8 cellular contexts compared by ENCODE assay signal in genomic region chr9:34500623-34501267, GRCh38. TPM values are rescaled to one million over a fixed set of nuclear protein-coding genes. Genes with fewer than 3 reads are reported as not detected.
DNase-seq lines count a peak whose midpoint lies in the region; ATAC-seq and TF ChIP-seq lines count a peak whose summit lies in the region.

No MANE protein-coding gene starts in this region.

- H3K27me3 ChIP-seq in IMR-90 (ENCODE audit: control insufficient read depth, insufficient read depth, low read length) (peaks cover 53% of the 10 kb centered on the region), SK-N-SH (ENCODE audit: insufficient read depth) (no peaks in the 10 kb centered on the region), heart right ventricle (peaks cover 0 to 5% (median 0%) of the 10 kb centered on the region in 7 donors)

- BruUV-seq in IMR-90 (replicated peaks; lab: Mats Ljungman, UMichigan), result no TSS peak

- CTCF ChIA-PET in IMR-90 (lab: Yijun Ruan, JAX), result interaction anchor here (0.7 to 1.5 kb wide), 5 partner anchors 12 to 97 kb away, joined by 3 to 5 read pairs (median 3); no protein-coding TSS in a partner anchor
- CTCF ChIA-PET in SK-N-SH (lab: Yijun Ruan, JAX), result interaction anchor here (0.6 to 9.5 kb wide), 61 partner anchors 10 to 1027 kb away, joined by 3 to 155 read pairs (median 5); partner anchors contain the start of genes CNTFR, ENHO and MYORG
- CTCF ChIA-PET in activated naive CD4-positive, alpha-beta T cell treated with anti-CD3 and anti-CD28 coated beads for 36 hours (lab: Charles Lee), result interaction anchor here (0.7 to 6.9 kb wide), 29 partner anchors 9 to 208 kb away, joined by 3 to 77 read pairs (median 4); no protein-coding TSS in a partner anchor

- H3K4me3 Mint-ChIP-seq in activated naive CD4-positive, alpha-beta T cell treated with anti-CD3 and anti-CD28 coated beads for 36 hours, result no peak overlapping the region

- no peaks in the 10 kb centered on the region for H3K9me3 Mint-ChIP-seq in activated naive CD4-positive, alpha-beta T cell treated with anti-CD3 and anti-CD28 coated beads for 36 hours

- no peaks in the 10 kb centered on the region for H3F3A ChIP-seq in SK-N-SH (replicated peaks; ENCODE audit: insufficient read depth)

- H3K9me3 ChIP-seq in IMR-90 (ENCODE audit: control insufficient read depth, insufficient read depth, low read length) (no peaks in the 10 kb centered on the region), SK-N-SH (no peaks in the 10 kb centered on the region), heart right ventricle (no peaks in the 10 kb centered on the region)

- no peak overlapping the region for H4K5ac ChIP-seq in IMR-90 (ENCODE audit: low read depth, low read length)

- no peaks in the 10 kb centered on the region for H3K9me1 ChIP-seq in IMR-90 (ENCODE audit: insufficient read depth, low read length)

- TF ChIP-seq CTCF in IMR-90 (conservative IDR thresholded peaks at IDR 0.05; ENCODE audit: low read depth, low read length) (peak; percentile 89), SK-N-SH (IDR thresholded peaks at IDR 0.05) (peak; percentile 97), heart right ventricle (IDR thresholded peaks at IDR 0.05) (peak; percentile 93 to 100 (median 98))

- H4K20me1 ChIP-seq in IMR-90 (ENCODE audit: insufficient read depth, low read length) (no peaks in the 10 kb centered on the region; the same call in 1 of the 2 replicates), SK-N-SH (ENCODE audit: insufficient read depth) (no peaks in the 10 kb centered on the region)

- no peak overlapping the region for H3K4me3 ChIP-seq in IMR-90 (ENCODE audit: insufficient read depth, low read depth, low read length)
- H3K4me3 ChIP-seq in SK-N-SH (ENCODE audit: low read depth in 2 of 2, low read length in 1 of 2), result no peak overlapping the region
- no peak overlapping the region for H3K4me3 ChIP-seq in heart right ventricle

- no peak overlapping the region for H3K4ac ChIP-seq in IMR-90 (ENCODE audit: low read depth, low read length)

- TF ChIP-seq RAD21 in IMR-90 (IDR thresholded peaks at IDR 0.05; ENCODE audit: low read length) (peak; percentile 84), SK-N-SH (IDR thresholded peaks at IDR 0.05; ENCODE audit: low read length) (peak; percentile 93)

- H2AFZ ChIP-seq in IMR-90 (replicated peaks; ENCODE audit: low read length, poor library complexity) (no peak overlapping the region), SK-N-SH (ENCODE audit: low read depth) (no peak overlapping the region)

- H3K27ac ChIP-seq in IMR-90 (ENCODE audit: insufficient read depth, low read length) (no peak overlapping the region), SK-N-SH (ENCODE audit: low read depth in 2 of 2, low read length in 1 of 2) (no peak overlapping the region), heart right ventricle (no peak overlapping the region)

- no peak overlapping the region for H3K23ac ChIP-seq in IMR-90 (ENCODE audit: low read depth, low read length)

- H2BK120ac ChIP-seq in IMR-90 (ENCODE audit: low read depth, low read length), result no peak overlapping the region

- peaks cover 7% of the 10 kb centered on the region for H3K27me3 Mint-ChIP-seq in activated naive CD4-positive, alpha-beta T cell treated with anti-CD3 and anti-CD28 coated beads for 36 hours (ENCODE audit: low read depth)

- no peak overlapping the region for H4K8ac ChIP-seq in IMR-90 (ENCODE audit: low read depth in 2 of 2, low read length in 2 of 2)

- no peaks in the 10 kb centered on the region; the same call in 1 of the 2 replicates for H3K4me1 ChIP-seq in IMR-90 (ENCODE audit: control insufficient read depth, insufficient read depth, low read length)
- H3K4me1 ChIP-seq in SK-N-SH (ENCODE audit: control insufficient read depth in 1 of 2, insufficient read depth in 2 of 2, low read depth in 1 of 2, low read length in 1 of 2), result peaks cover 0 to 6% of the 10 kb centered on the region in 2 experiments; a peak in 1 of 4 replicates
- peaks cover 0 to 26% (median 14%) of the 10 kb centered on the region in 9 donors for H3K4me1 ChIP-seq in heart right ventricle

- H3K4me2 ChIP-seq in IMR-90 (ENCODE audit: low read depth, low read length) (no peak overlapping the region), SK-N-SH (no peak overlapping the region)

- no CpG with 5 or more reads among the region's 6 CpGs for WGBS in IMR-90 (ENCODE audit: extremely low coverage in 2 of 2, insufficient read length in 1 of 2), 2 experiments
- 9% methylated on average over 6 of the region's 6 CpGs for WGBS in SK-N-SH (ENCODE audit: low lambda C conversion rate)
- 2% methylated on average over 6 of the region's 6 CpGs for WGBS in heart right ventricle, 2 donors

- in situ Hi-C loops in IMR-90 (cut with MboI; ENCODE audit: low sequenced_read_pairs), result no loop called here

- TF ChIP-seq EP300 in SK-N-SH (IDR thresholded peaks at IDR 0.05; ENCODE audit: borderline replicate concordance in 1 of 2, low read depth in 1 of 2, low read length in 1 of 2), result no peak

- POLR2A ChIA-PET in IMR-90 (lab: Charles Lee; ENCODE audit: unreplicated experiment), result no interaction called here
- POLR2A ChIA-PET in SK-N-SH (lab: Yijun Ruan, JAX), result no interaction called here

- intact Hi-C loops in IMR-90 (cut with micrococcal nuclease), result loop anchor here (1.0 kb wide), 3 partner anchors 63 to 103 kb away; no protein-coding TSS in a partner anchor
- intact Hi-C loops in activated naive CD4-positive, alpha-beta T cell treated with anti-CD3 and anti-CD28 coated beads for 36 hours (cut with micrococcal nuclease), result loop anchor here (1.0 to 5.0 kb wide), 8 partner anchors 22 to 168 kb away; partner anchors contain the start of genes DNAI1, ENHO and FAM219A
- intact Hi-C loops in heart right ventricle (cut with DNase I), result loop anchor here (1.0 to 10.0 kb wide), 15 partner anchors 47 to 166 kb away; no protein-coding TSS in a partner anchor
- intact Hi-C loops in sciatic nerve (cut with DNase I), result loop anchor here (5.0 kb wide), 1 partner anchor 92 kb away; no protein-coding TSS in a partner anchor

- H3K27ac Mint-ChIP-seq in activated naive CD4-positive, alpha-beta T cell treated with anti-CD3 and anti-CD28 coated beads for 36 hours, result no peak overlapping the region

- no peak overlapping the region for H3K9ac ChIP-seq in IMR-90 (ENCODE audit: low read depth, low read length)
- no peak overlapping the region for H3K9ac ChIP-seq in SK-N-SH

- peaks cover 13% of the 10 kb centered on the region for H3K4me1 Mint-ChIP-seq in activated naive CD4-positive, alpha-beta T cell treated with anti-CD3 and anti-CD28 coated beads for 36 hours (ENCODE audit: low read depth)

- dilution Hi-C loops in IMR-90 (cut with HindIII; ENCODE audit: low sequenced_read_pairs, unreplicated experiment), result no loop called here

- no peak overlapping the region for H2BK5ac ChIP-seq in IMR-90 (ENCODE audit: low read depth, low read length, poor library complexity, severe bottlenecking)

- no peak overlapping the region for H2BK15ac ChIP-seq in IMR-90 (ENCODE audit: low read depth, low read length)

- H3K18ac ChIP-seq in IMR-90 (ENCODE audit: low read depth, low read length), result no peak overlapping the region

- no peak overlapping the region for H3K14ac ChIP-seq in IMR-90 (replicated peaks; ENCODE audit: low read depth, low read length)

- no peak overlapping the region for H2BK20ac ChIP-seq in IMR-90 (ENCODE audit: low read depth, low read length)

- H3K79me1 ChIP-seq in IMR-90 (ENCODE audit: low read depth in 1 of 2, low read length in 2 of 2), result no peaks in the 10 kb centered on the region

- peak; percentile 15 for DNase-seq in DMS79 (lab: John Stamatoyannopoulos, UW)
- peak; percentile 19 for DNase-seq in IMR-90
- peak; percentile 79 for DNase-seq in SK-N-SH
- DNase-seq in activated naive CD4-positive, alpha-beta T cell treated with anti-CD3 and anti-CD28 coated beads for 36 hours, result peak; percentile 91
- peak; percentile 34 to 66 for DNase-seq in heart right ventricle
- DNase-seq in sciatic nerve (ENCODE audit: low spot score), result peak; percentile 80
- DNase-seq in NCI-H1048 (lab: John Stamatoyannopoulos, UW), result no peak

- H3K36me3 Mint-ChIP-seq in activated naive CD4-positive, alpha-beta T cell treated with anti-CD3 and anti-CD28 coated beads for 36 hours (ENCODE audit: low read depth), result no peaks in the 10 kb centered on the region

- no peak overlapping the region for H4K91ac ChIP-seq in IMR-90 (ENCODE audit: insufficient read depth, low read depth, low read length)

- H2AK5ac ChIP-seq in IMR-90 (ENCODE audit: low read depth, low read length), result no peak overlapping the region

- no peaks in the 10 kb centered on the region for H3K79me2 ChIP-seq in SK-N-SH (ENCODE audit: insufficient read depth)

- peak; percentile 80 for ATAC-seq in IMR-90 (ENCODE audit: low read depth)
- ATAC-seq in heart right ventricle, result peak in 7 of 8 donors; percentile 25 to 76 (median 46)
- peak; percentile 31 for ATAC-seq in sciatic nerve
- ATAC-seq in HG03196 (IDR thresholded peaks at IDR 0.05; ENCODE audit: unreplicated experiment), result no peak

- no peak for TF ChIP-seq POLR2A in IMR-90 (IDR thresholded peaks at IDR 0.05; ENCODE audit: low read depth, low read length)

- no peaks in the 10 kb centered on the region for H3K9me2 ChIP-seq in SK-N-SH

- H2AK9ac ChIP-seq in IMR-90 (replicated peaks; ENCODE audit: low read depth, low read length, poor library complexity), result peak overlapping the region; percentile 12

- H3K56ac ChIP-seq in IMR-90 (ENCODE audit: extremely low read depth, insufficient read depth, low read length), result no peak overlapping the region

- H3K36me3 ChIP-seq in IMR-90 (ENCODE audit: control insufficient read depth, insufficient read depth, low read length), result no peaks in the 10 kb centered on the region
- H3K36me3 ChIP-seq in SK-N-SH (replicated peaks in 1 of 2; ENCODE audit: control insufficient read depth in 1 of 2, insufficient read depth in 2 of 2, low read length in 1 of 2), result no peaks in the 10 kb centered on the region
- H3K36me3 ChIP-seq in heart right ventricle, result no peaks in the 10 kb centered on the region

RNA-seq across cellular contexts. Expression of gene ENHO, which starts 22.0 kb away (rescaled TPM):
- total RNA-seq in IMR-90 (2012; rRNA removed) (not detected in 2 replicates), heart right ventricle (under 1 TPM in 6 of 10 donors, not detected in 4; 0.32 to 0.64 (median 0.42) TPM), sciatic nerve (23.5 TPM)
- polyA plus RNA-seq in IMR-90 (2012; rRNA removed) (0.10 TPM in 1 of 2 replicates, not detected in the other), SK-N-SH (2012; rRNA removed) (1.2 and 1.5 TPM in 2 replicates), heart right ventricle (1 to 10 TPM in 1 of 2 donors, under 1 TPM in 1; 0.46 to 1.2 TPM)
- 0.06 and 0.14 TPM in 2 replicates for polyA plus RNA-seq in IMR-90 (2012; cell fraction: cytosol; rRNA removed)
- 0.05 TPM in 1 of 2 replicates, not detected in the other for polyA plus RNA-seq in IMR-90 (2012; cell fraction: nucleus; rRNA removed; ENCODE audit: low replicate concordance)
- polyA plus RNA-seq in SK-N-SH (2012; cell fraction: cytosol; rRNA removed), result 0.44 and 1.2 TPM in 2 replicates
- polyA plus RNA-seq in SK-N-SH (2012; cell fraction: nucleus; rRNA removed), result 0.18 and 1.0 TPM in 2 replicates
- under 1 TPM; 0.19 to 0.27 TPM for total RNA-seq in activated naive CD4-positive, alpha-beta T cell treated with anti-CD3 and anti-CD28 coated beads for 36 hours

RNA-seq across cellular contexts. Expression of gene DNAI1, which starts 42.1 kb away (rescaled TPM):
- total RNA-seq in IMR-90 (2012; rRNA removed) (not detected in 2 replicates), heart right ventricle (under 1 TPM in 2 of 10 donors, not detected in 8; 0.09 to 0.18 TPM), sciatic nerve (0.58 TPM)
- polyA plus RNA-seq in IMR-90 (2012; rRNA removed) (not detected in 2 replicates), SK-N-SH (2012; rRNA removed) (0.46 and 0.55 TPM in 2 replicates), heart right ventricle (under 1 TPM in 1 of 2 donors, not detected in 1; 0.28 TPM)
- polyA plus RNA-seq in IMR-90 (2012; cell fraction: cytosol; rRNA removed), result not detected in 2 replicates
- polyA plus RNA-seq in IMR-90 (2012; cell fraction: nucleus; rRNA removed; ENCODE audit: low replicate concordance), result 0.06 TPM in 1 of 2 replicates, not detected in the other
- polyA plus RNA-seq in SK-N-SH (2012; cell fraction: cytosol; rRNA removed), result 0.12 and 0.22 TPM in 2 replicates
- polyA plus RNA-seq in SK-N-SH (2012; cell fraction: nucleus; rRNA removed), result 2.2 and 3.5 TPM in 2 replicates
- total RNA-seq in activated naive CD4-positive, alpha-beta T cell treated with anti-CD3 and anti-CD28 coated beads for 36 hours, result under 1 TPM in 1 of 2 experiments, not detected in 1; 0.26 TPM

RNA-seq across cellular contexts. Expression of gene FAM219A, which starts 42.4 kb away (rescaled TPM):
- total RNA-seq in IMR-90 (2012; rRNA removed) (4.8 and 5.6 TPM in 2 replicates), heart right ventricle (10 to 100 TPM; 18.9 to 38.6 (median 27.9) TPM), sciatic nerve (29.8 TPM)
- polyA plus RNA-seq in IMR-90 (2012; rRNA removed) (20.1 and 20.8 TPM in 2 replicates), SK-N-SH (2012; rRNA removed) (15.7 and 18.5 TPM in 2 replicates), heart right ventricle (10 to 100 TPM; 15.1 to 20.7 TPM)
- polyA plus RNA-seq in IMR-90 (2012; cell fraction: cytosol; rRNA removed), result 11.2 and 15.7 TPM in 2 replicates
- 56.7 and 66.7 TPM in 2 replicates for polyA plus RNA-seq in IMR-90 (2012; cell fraction: nucleus; rRNA removed; ENCODE audit: low replicate concordance)
- 10.6 and 13.3 TPM in 2 replicates for polyA plus RNA-seq in SK-N-SH (2012; cell fraction: cytosol; rRNA removed)
- 44.4 and 52.5 TPM in 2 replicates for polyA plus RNA-seq in SK-N-SH (2012; cell fraction: nucleus; rRNA removed)
- 10 to 100 TPM; 11.1 to 11.6 TPM for total RNA-seq in activated naive CD4-positive, alpha-beta T cell treated with anti-CD3 and anti-CD28 coated beads for 36 hours

Comparison
In these comparisons a context has a peak if more than half of its experiments do, and no peak if none do; other contexts are left out.
1. RNA of gene ENHO, which starts 22.0 kb away (total RNA-seq): 23.5 TPM in sciatic nerve (single experiment); 0.32 to 0.64 TPM in heart right ventricle, 0.19 to 0.27 TPM in activated naive CD4-positive, alpha-beta T cell treated with anti-CD3 and anti-CD28 coated beads for 36 hours and not detected in IMR-90; every median in the first group is over 10 times any median in the second.
2. Peak in every context shown above with its lines, with median percentiles within 50 percentile points of each other: CTCF ChIP-seq.